ENCODE assay signal across 19 cellular contexts in the genomic region with DNA sequence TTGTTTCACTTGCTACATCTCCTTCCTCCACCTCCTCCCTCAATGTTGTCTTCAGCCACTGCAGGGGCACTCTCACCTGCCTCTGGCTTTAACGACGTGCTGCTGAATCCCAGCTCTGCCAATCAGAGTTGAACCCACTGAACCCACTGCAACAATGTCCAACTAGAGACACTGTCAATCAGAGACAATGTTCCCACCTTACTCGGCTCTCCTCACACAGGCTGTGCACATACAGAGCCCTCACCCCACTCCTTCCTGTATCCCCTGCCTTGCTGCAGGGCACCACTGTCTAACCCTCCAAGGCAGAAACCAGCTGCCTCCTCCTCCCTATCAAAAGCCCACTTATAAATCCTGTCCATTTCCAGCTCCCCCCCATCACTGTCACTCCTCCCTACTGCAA. TPM values are rescaled to one million over a fixed set of nuclear protein-coding genes. Genes with fewer than 3 reads are reported as not detected.
A peak's percentile ranks its signal among the peaks of the same experiment; 100 is the strongest.
DNase-seq lines count a peak whose midpoint lies in the region; ATAC-seq and TF ChIP-seq lines count a peak whose summit lies in the region.
"Had no signal": no experiment of that assay in that cellular context is flagged by ENCODE, and none has a peak within 500 bp of the region (broad histone marks: within the 10 kb centered on the region; RNA-seq: fewer than 3 reads in every experiment).

No MANE protein-coding gene starts in this region.

- H3K4me1 ChIP-seq in SJSA1 (replicated peaks), result peaks cover 34% of the 10 kb centered on the region
- H3K4me1 ChIP-seq: HAP-1 had no signal

- no peaks in the 10 kb centered on the region for H3K9me3 Mint-ChIP-seq in activated naive CD8-positive, alpha-beta T cell treated with anti-CD3 and anti-CD28 coated beads, Interleukin-2, amount 10 ng/mL, durations not matched to agents 7 days and 5 days
- H3K9me3 Mint-ChIP-seq in activated naive CD8-positive, alpha-beta T cell treated with anti-CD3 and anti-CD28 coated beads for 36 hours, result no peaks in the 10 kb centered on the region
- H3K9me3 Mint-ChIP-seq in stimulated activated effector memory CD8-positive, alpha-beta T cell treated with anti-CD3 and anti-CD28 coated beads, Interleukin-12 subunit alpha, Interleukin-12 subunit beta, amount 100 ng/mL, for 72 hours, result no peaks in the 10 kb centered on the region
- H3K9me3 Mint-ChIP-seq: activated CD4-positive, alpha-beta memory T cell treated with anti-CD3 and anti-CD28 coated beads, Interleukin-2, amount 10 ng/mL, durations not matched to agents 7 days and 5 days; central memory CD8-positive, alpha-beta T cell had no signal

- H3K4me1 Mint-ChIP-seq in activated naive CD8-positive, alpha-beta T cell treated with anti-CD3 and anti-CD28 coated beads, Interleukin-2, amount 10 ng/mL, durations not matched to agents 7 days and 5 days, result peaks cover 30% of the 10 kb centered on the region
- H3K4me1 Mint-ChIP-seq in activated naive CD8-positive, alpha-beta T cell treated with anti-CD3 and anti-CD28 coated beads for 36 hours, result peaks cover 36% of the 10 kb centered on the region
- peaks cover 7% of the 10 kb centered on the region for H3K4me1 Mint-ChIP-seq in stimulated activated effector memory CD8-positive, alpha-beta T cell treated with anti-CD3 and anti-CD28 coated beads, Interleukin-12 subunit alpha, Interleukin-12 subunit beta, amount 100 ng/mL, for 72 hours

- H3K27ac Mint-ChIP-seq in activated naive CD8-positive, alpha-beta T cell treated with anti-CD3 and anti-CD28 coated beads, Interleukin-2, amount 10 ng/mL, durations not matched to agents 7 days and 5 days, result no peak overlapping the region
- no peak overlapping the region for H3K27ac Mint-ChIP-seq in activated naive CD8-positive, alpha-beta T cell treated with anti-CD3 and anti-CD28 coated beads for 36 hours
- no peak overlapping the region for H3K27ac Mint-ChIP-seq in stimulated activated effector memory CD8-positive, alpha-beta T cell treated with anti-CD3 and anti-CD28 coated beads, Interleukin-12 subunit alpha, Interleukin-12 subunit beta, amount 100 ng/mL, for 72 hours
- H3K27ac Mint-ChIP-seq: activated CD4-positive, alpha-beta memory T cell treated with anti-CD3 and anti-CD28 coated beads, Interleukin-2, amount 10 ng/mL, durations not matched to agents 7 days and 5 days; naive thymus-derived CD4-positive, alpha-beta T cell; progenitor cell of endocrine pancreas had no signal

- no peaks in the 10 kb centered on the region for H3K27me3 ChIP-seq in SJSA1 (replicated peaks)
- H3K27me3 ChIP-seq: gastroesophageal sphincter, MG63 had no signal

- H3K4me3 Mint-ChIP-seq in activated naive CD8-positive, alpha-beta T cell treated with anti-CD3 and anti-CD28 coated beads, Interleukin-2, amount 10 ng/mL, durations not matched to agents 7 days and 5 days, result no peak overlapping the region
- no peak overlapping the region for H3K4me3 Mint-ChIP-seq in activated naive CD8-positive, alpha-beta T cell treated with anti-CD3 and anti-CD28 coated beads for 36 hours
- no peak overlapping the region for H3K4me3 Mint-ChIP-seq in stimulated activated effector memory CD8-positive, alpha-beta T cell treated with anti-CD3 and anti-CD28 coated beads, Interleukin-12 subunit alpha, Interleukin-12 subunit beta, amount 100 ng/mL, for 72 hours
- H3K4me3 Mint-ChIP-seq: activated CD4-positive, alpha-beta memory T cell treated with anti-CD3 and anti-CD28 coated beads, Interleukin-2, amount 10 ng/mL, durations not matched to agents 7 days and 5 days; central memory CD8-positive, alpha-beta T cell; naive thymus-derived CD4-positive, alpha-beta T cell had no signal

- no peak for DNase-seq in activated naive CD8-positive, alpha-beta T cell treated with anti-CD3 and anti-CD28 coated beads, Interleukin-2, amount 10 ng/mL, durations not matched to agents 7 days and 5 days
- no peak for DNase-seq in activated naive CD8-positive, alpha-beta T cell treated with anti-CD3 and anti-CD28 coated beads for 36 hours
- DNase-seq in SJSA1 (ENCODE audit: low read depth in 1 of 2, low spot score in 2 of 2) (no peak), foreskin fibroblast (peak in 1 of 2 donors; percentile 16)
- no peak for DNase-seq in stimulated activated effector memory CD8-positive, alpha-beta T cell treated with anti-CD3 and anti-CD28 coated beads, Interleukin-12 subunit alpha, Interleukin-12 subunit beta, amount 100 ng/mL, for 72 hours (ENCODE audit: low spot score in 2 of 2)
- no peak for DNase-seq in effector CD8-positive, alpha-beta T cell (lab: John Stamatoyannopoulos, UW)
- DNase-seq: activated CD4-positive, alpha-beta memory T cell treated with anti-CD3 and anti-CD28 coated beads, Interleukin-2, amount 10 ng/mL, durations not matched to agents 7 days and 5 days; effector CD4-positive, alpha-beta T cell; MG63; naive thymus-derived CD4-positive, alpha-beta T cell; NCI-H1694 treated with DMSO at 0.1 percent for 48 hours; stimulated activated CD4-positive, alpha-beta T cell treated with anti-CD3 and anti-CD28 coated beads, Interleukin-12 subunit alpha, Interleukin-12 subunit beta, amount 100 ng/mL, for 4 hours had no signal

- H3K36me3 ChIP-seq in SJSA1, result peaks cover 13% of the 10 kb centered on the region
- H3K36me3 ChIP-seq: gastroesophageal sphincter had no signal

- H3K27me3 Mint-ChIP-seq in activated naive CD8-positive, alpha-beta T cell treated with anti-CD3 and anti-CD28 coated beads, Interleukin-2, amount 10 ng/mL, durations not matched to agents 7 days and 5 days, result no peaks in the 10 kb centered on the region
- no peaks in the 10 kb centered on the region for H3K27me3 Mint-ChIP-seq in activated naive CD8-positive, alpha-beta T cell treated with anti-CD3 and anti-CD28 coated beads for 36 hours
- H3K27me3 Mint-ChIP-seq: activated CD4-positive, alpha-beta memory T cell treated with anti-CD3 and anti-CD28 coated beads, Interleukin-2, amount 10 ng/mL, durations not matched to agents 7 days and 5 days; central memory CD8-positive, alpha-beta T cell; naive thymus-derived CD4-positive, alpha-beta T cell; progenitor cell of endocrine pancreas had no signal

- peak; percentile 40 for ATAC-seq in activated naive CD8-positive, alpha-beta T cell treated with anti-CD3 and anti-CD28 coated beads, Interleukin-2, amount 10 ng/mL, durations not matched to agents 7 days and 5 days (ENCODE audit: low read depth)
- ATAC-seq in stimulated activated effector memory CD8-positive, alpha-beta T cell treated with anti-CD3 and anti-CD28 coated beads, Interleukin-12 subunit alpha, Interleukin-12 subunit beta, amount 100 ng/mL, for 72 hours, result peak; percentile 65
- ATAC-seq in GM19328 (IDR thresholded peaks at IDR 0.05; ENCODE audit: unreplicated experiment) (no peak), GM18858 (IDR thresholded peaks at IDR 0.05; ENCODE audit: unreplicated experiment) (no peak)
- ATAC-seq: naive thymus-derived CD4-positive, alpha-beta T cell had no signal

- H3K27ac ChIP-seq in SJSA1, result peak overlapping the region; percentile 17; the same call in 1 of the 2 replicates
- H3K27ac ChIP-seq: gastroesophageal sphincter had no signal

- no peak overlapping the region for H3K4me3 ChIP-seq in SJSA1
- peak overlapping the region; percentile 10 to 25 for H3K4me3 ChIP-seq in foreskin fibroblast (ENCODE audit: low read depth in 1 of 2, low read length in 2 of 2)
- H3K4me3 ChIP-seq: gastroesophageal sphincter, HAP-1, lung, MG63 had no signal

- no peak for TF ChIP-seq CTCF in foreskin fibroblast (IDR thresholded peaks at IDR 0.05; ENCODE audit: low read depth, low read length)

- no peaks in the 10 kb centered on the region for H3K9me3 ChIP-seq in SJSA1 (replicated peaks)
- H3K9me3 ChIP-seq: gastroesophageal sphincter, HAP-1, MG63 had no signal

- H3K36me3 Mint-ChIP-seq in activated naive CD8-positive, alpha-beta T cell treated with anti-CD3 and anti-CD28 coated beads, Interleukin-2, amount 10 ng/mL, durations not matched to agents 7 days and 5 days, result peaks cover 16% of the 10 kb centered on the region
- H3K36me3 Mint-ChIP-seq in activated naive CD8-positive, alpha-beta T cell treated with anti-CD3 and anti-CD28 coated beads for 36 hours, result peaks cover 29% of the 10 kb centered on the region
- peaks cover 33% of the 10 kb centered on the region for H3K36me3 Mint-ChIP-seq in stimulated activated effector memory CD8-positive, alpha-beta T cell treated with anti-CD3 and anti-CD28 coated beads, Interleukin-12 subunit alpha, Interleukin-12 subunit beta, amount 100 ng/mL, for 72 hours

- POLR2A ChIA-PET in activated naive CD8-positive, alpha-beta T cell treated with anti-CD3 and anti-CD28 coated beads, Interleukin-2, amount 10 ng/mL, durations not matched to agents 7 days and 5 days (lab: Charles Lee), result interaction anchor here (1.1 kb wide), 1 partner anchor 53 kb away, joined by 3 read pairs; no protein-coding TSS in a partner anchor

RNA-seq across cellular contexts. Expression of a gene that starts 58.7 kb away (rescaled TPM):
- 100 to 1,000 TPM; 213 to 217 TPM for total RNA-seq in activated naive CD8-positive, alpha-beta T cell treated with anti-CD3 and anti-CD28 coated beads, Interleukin-2, amount 10 ng/mL, durations not matched to agents 7 days and 5 days
- total RNA-seq in activated naive CD8-positive, alpha-beta T cell treated with anti-CD3 and anti-CD28 coated beads for 36 hours, result 100 to 1,000 TPM; 129 to 142 TPM
- total RNA-seq in SJSA1 (2014; rRNA removed; shearing (Covaris generic)), result 48.0 and 55.6 TPM in 2 replicates

Comparison
In these comparisons a context has a peak if more than half of its experiments do, and no peak if none do; other contexts are left out.
1. ATAC-seq: peak in activated naive CD8-positive, alpha-beta T cell treated with anti-CD3 and anti-CD28 coated beads, Interleukin-2, amount 10 ng/mL, durations not matched to agents 7 days and 5 days (single experiment) and stimulated activated effector memory CD8-positive, alpha-beta T cell treated with anti-CD3 and anti-CD28 coated beads, Interleukin-12 subunit alpha, Interleukin-12 subunit beta, amount 100 ng/mL, for 72 hours (single experiment); none in GM19328 (single experiment) and GM18858 (single experiment).